In the genomic region with DNA sequence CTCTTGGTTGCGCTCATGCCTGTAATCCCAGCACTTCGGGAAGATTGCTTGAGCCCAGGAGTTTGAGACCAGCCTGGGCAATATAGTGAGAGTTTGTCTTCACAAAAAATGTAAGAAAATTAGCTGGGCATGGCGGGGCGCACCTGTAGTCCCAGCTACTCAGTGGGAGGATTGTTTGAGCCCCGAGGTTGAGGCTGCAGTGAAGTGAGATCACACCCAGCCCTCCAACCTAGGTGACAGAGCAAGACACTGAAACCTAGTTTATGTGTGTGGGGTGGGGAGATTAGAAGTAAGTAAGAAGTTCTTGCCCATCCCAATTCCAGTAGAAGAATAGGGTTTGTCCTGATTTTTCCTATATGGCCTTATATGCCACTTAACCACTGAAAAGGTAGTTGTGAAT, we compare ENCODE assay signal across 8 cellular contexts. TPM values are rescaled to one million over a fixed set of nuclear protein-coding genes. Genes with fewer than 3 reads are reported as not detected.
DNase-seq lines count a peak whose midpoint lies in the region; FAIRE-seq and TF ChIP-seq lines count a peak whose summit lies in the region.

No MANE protein-coding gene starts in this region.

- DNase-seq in erythroblast (lab: John Stamatoyannopoulos, UW) (peak; percentile 27), skeletal muscle cell (ENCODE audit: low read depth) (no peak), GM12892 (ENCODE audit: insufficient read length) (no peak), GF-D8 (lab: John Stamatoyannopoulos, UW) (no peak), GM19240 (ENCODE audit: insufficient read length, low spot score) (no peak), middle frontal gyrus (ENCODE audit: extremely low spot score, low spot score) (no peak)

- peak overlapping the region; percentile 74; the same call in 1 of the 2 replicates for H3K27ac ChIP-seq in SU-DHL-6 (ENCODE audit: low read depth, low read length)

- H3K4me3 ChIP-seq in GM12875 (ENCODE audit: low read depth, low read length), result peak overlapping the region; percentile 78
- H3K4me3 ChIP-seq in SU-DHL-6 (ENCODE audit: insufficient read depth, low read length, poor library complexity, severe bottlenecking), result peak overlapping the region; percentile 79
- peak overlapping the region; percentile 92 for H3K4me3 ChIP-seq in skeletal muscle cell (ENCODE audit: low read depth, low read length)

- H2AFZ ChIP-seq in SU-DHL-6 (ENCODE audit: low read depth, low read length, severe bottlenecking), result no peak overlapping the region

- H3K4me2 ChIP-seq in SU-DHL-6 (ENCODE audit: low read depth, low read length, poor library complexity, severe bottlenecking), result peak overlapping the region; percentile 84

- no peaks in the 10 kb centered on the region for H3K27me3 ChIP-seq in SU-DHL-6 (ENCODE audit: low read length)

- H3K9me2 ChIP-seq in SU-DHL-6 (replicated peaks; ENCODE audit: insufficient read depth, low read length), result no peaks in the 10 kb centered on the region

- no peak for TF ChIP-seq POLR2A in erythroblast (IDR thresholded peaks at IDR 0.05; ENCODE audit: low read length)
- no peak for TF ChIP-seq POLR2A in GM12892 (IDR thresholded peaks at IDR 0.05; ENCODE audit: low read depth, low read length)

- peaks cover 45% of the 10 kb centered on the region for H3F3A ChIP-seq in SU-DHL-6 (ENCODE audit: insufficient read depth)

- H3K79me2 ChIP-seq in SU-DHL-6 (ENCODE audit: insufficient read depth, low read length), result peaks cover 70% of the 10 kb centered on the region

- no peak for FAIRE-seq in GM12892 (lab: Jason Lieb, UNC)

- H4K20me1 ChIP-seq in SU-DHL-6 (ENCODE audit: low read depth, low read length), result peaks cover 55% of the 10 kb centered on the region

- peak overlapping the region; percentile 91 for H3K9ac ChIP-seq in SU-DHL-6 (ENCODE audit: low read length)

- H3K9me3 ChIP-seq in SU-DHL-6 (ENCODE audit: insufficient read depth, low read length), result no peaks in the 10 kb centered on the region

- TF ChIP-seq CTCF in GM12875 (IDR thresholded peaks at IDR 0.05; ENCODE audit: borderline replicate concordance, insufficient read depth, low read depth, low read length) (no peak), SU-DHL-6 (IDR thresholded peaks at IDR 0.05; ENCODE audit: insufficient read depth, low read length, poor library complexity, severe bottlenecking) (no peak)

- peaks cover 53% of the 10 kb centered on the region for H3K36me3 ChIP-seq in SU-DHL-6 (ENCODE audit: low read length)

RNA-seq across cellular contexts. Expression of a gene that starts 2.0 kb away (rescaled TPM):
- polyA plus RNA-seq in GM12892 (2012; ENCODE audit: missing spikeins), result 4,635 TPM

RNA-seq across cellular contexts. Expression of a gene that starts 48.9 kb away (rescaled TPM):
- polyA plus RNA-seq in GM12892 (2012; ENCODE audit: missing spikeins), result 2.4 TPM

Comparison
In these comparisons a context has a peak if more than half of its experiments do, and no peak if none do; other contexts are left out.
1. DNase-seq: peak in erythroblast (2 of 2); none in skeletal muscle cell (single experiment), GM12892 (single experiment), GF-D8 (single experiment), GM19240 (single experiment) and middle frontal gyrus (single experiment).
2. Peak in every context shown above with its lines, with median percentiles within 50 percentile points of each other: H3K4me3 ChIP-seq.